12 cellular contexts compared by ENCODE assay signal in genomic region chrX:51494409-51494808, GRCh38. TPM values are rescaled to one million over a fixed set of nuclear protein-coding genes. Genes with fewer than 3 reads are reported as not detected.
DNase-seq lines count a peak whose midpoint lies in the region; TF ChIP-seq lines count a peak whose summit lies in the region.
"Had no signal": no experiment of that assay in that cellular context is flagged by ENCODE, and none has a peak within 500 bp of the region (broad histone marks: within the 10 kb centered on the region; RNA-seq: fewer than 3 reads in every experiment).

No MANE protein-coding gene starts in this region.

- no peaks in the 10 kb centered on the region for H3K79me2 ChIP-seq in Karpas-422 (ENCODE audit: low read length)

- H3K4me1 ChIP-seq in Karpas-422 (ENCODE audit: low read length) = no peaks in the 10 kb centered on the region

- no peaks in the 10 kb centered on the region for H3K27me3 ChIP-seq in Karpas-422 (ENCODE audit: low read length)
- H3K27me3 ChIP-seq: tibial artery had no signal

- H3K4me3 ChIP-seq in Karpas-422 (ENCODE audit: low read length) (no peak overlapping the region), choroid plexus epithelial cell (ENCODE audit: low read depth, low read length) (no peak overlapping the region)
- H3K4me3 ChIP-seq: GM12878, tibial artery had no signal

- no peaks in the 10 kb centered on the region for H3K27me3 Mint-ChIP-seq in neural crest cell (ENCODE audit: low read depth)

- no peak for TF ChIP-seq CTCF in choroid plexus epithelial cell (conservative IDR thresholded peaks at IDR 0.05; ENCODE audit: low read depth, low read length)
- peak; percentile 47 for TF ChIP-seq CTCF in neural crest cell (conservative IDR thresholded peaks at IDR 0.05)

- peaks cover 4% of the 10 kb centered on the region for H3K36me3 Mint-ChIP-seq in neural crest cell (ENCODE audit: low read depth)
- H3K36me3 Mint-ChIP-seq: memory B cell had no signal

- peak overlapping the region; percentile 95 for H3K4me3 Mint-ChIP-seq in neural crest cell
- H3K4me3 Mint-ChIP-seq: memory B cell had no signal

- H3K4me2 ChIP-seq in Karpas-422 (ENCODE audit: low read depth, low read length, poor library complexity, severe bottlenecking) = no peak overlapping the region

- DNase-seq in NCI-H2227 (lab: John Stamatoyannopoulos, UW; ENCODE audit: unreplicated experiment) (peak; percentile 4), NCI-H2227 treated with DMSO at 0.1 percent for 48 hours (lab: John Stamatoyannopoulos, UW) (no peak), Karpas-422 (peak; percentile 44), choroid plexus epithelial cell (ENCODE audit: low read depth) (peak; percentile 30), neural crest cell (ENCODE audit: low read depth, low spot score) (no peak), COLO829 (ENCODE audit: low spot score) (no peak), NCI-H128 (lab: John Stamatoyannopoulos, UW; ENCODE audit: unreplicated experiment) (no peak), Ammon's horn (ENCODE audit: low spot score) (no peak)
- DNase-seq: ACHN, tibial artery had no signal

- H2AFZ ChIP-seq in Karpas-422 (ENCODE audit: low read length) = no peak overlapping the region

- H3K9ac ChIP-seq in Karpas-422 (ENCODE audit: low read length) = no peak overlapping the region

- H3K4me1 Mint-ChIP-seq in neural crest cell = peaks cover 15% of the 10 kb centered on the region

- no peaks in the 10 kb centered on the region for H3K9me3 ChIP-seq in Karpas-422 (ENCODE audit: low read length)

- no peaks in the 10 kb centered on the region for H3K9me2 ChIP-seq in Karpas-422 (replicated peaks; ENCODE audit: insufficient read depth, low read length)

- no peak overlapping the region for H3K27ac ChIP-seq in Karpas-422 (ENCODE audit: low read length)
- H3K27ac ChIP-seq: tibial artery had no signal

- peaks cover 8% of the 10 kb centered on the region for H3K9me3 Mint-ChIP-seq in neural crest cell
- H3K9me3 Mint-ChIP-seq: memory B cell had no signal

- no peak overlapping the region for H3K27ac Mint-ChIP-seq in neural crest cell (ENCODE audit: unreplicated experiment)
- H3K27ac Mint-ChIP-seq: memory B cell had no signal

- no peaks in the 10 kb centered on the region for H4K20me1 ChIP-seq in Karpas-422 (ENCODE audit: insufficient read depth, low read depth, low read length)

- H3K36me3 ChIP-seq in Karpas-422 (ENCODE audit: insufficient read depth, low read length) = no peaks in the 10 kb centered on the region
- H3K36me3 ChIP-seq: tibial artery had no signal

RNA-seq across cellular contexts. Expression of gene NUDT11, which starts 2.0 kb away (rescaled TPM):
- not detected in 2 replicates for total RNA-seq in Karpas-422 (2014; rRNA removed; shearing (Covaris generic); ENCODE audit: low replicate concordance)
- total RNA-seq in neural crest cell = 39.8 and 41.3 TPM in 2 replicates

Comparison
In these comparisons a context has a peak if more than half of its experiments do, and no peak if none do; other contexts are left out.
1. DNase-seq: peak in NCI-H2227 (single experiment), Karpas-422 (single experiment) and choroid plexus epithelial cell (single experiment); none in NCI-H2227 treated with DMSO at 0.1 percent for 48 hours (single experiment), neural crest cell (single experiment), COLO829 (single experiment), NCI-H128 (single experiment) and Ammon's horn (single experiment).
2. RNA of gene NUDT11, which starts 2.0 kb away (total RNA-seq): 39.8 to 41.3 TPM in neural crest cell; not detected in Karpas-422; every median in the first group is over 10 times any median in the second.